ENCODE assay signal across 1 cellular context in the genomic region with DNA sequence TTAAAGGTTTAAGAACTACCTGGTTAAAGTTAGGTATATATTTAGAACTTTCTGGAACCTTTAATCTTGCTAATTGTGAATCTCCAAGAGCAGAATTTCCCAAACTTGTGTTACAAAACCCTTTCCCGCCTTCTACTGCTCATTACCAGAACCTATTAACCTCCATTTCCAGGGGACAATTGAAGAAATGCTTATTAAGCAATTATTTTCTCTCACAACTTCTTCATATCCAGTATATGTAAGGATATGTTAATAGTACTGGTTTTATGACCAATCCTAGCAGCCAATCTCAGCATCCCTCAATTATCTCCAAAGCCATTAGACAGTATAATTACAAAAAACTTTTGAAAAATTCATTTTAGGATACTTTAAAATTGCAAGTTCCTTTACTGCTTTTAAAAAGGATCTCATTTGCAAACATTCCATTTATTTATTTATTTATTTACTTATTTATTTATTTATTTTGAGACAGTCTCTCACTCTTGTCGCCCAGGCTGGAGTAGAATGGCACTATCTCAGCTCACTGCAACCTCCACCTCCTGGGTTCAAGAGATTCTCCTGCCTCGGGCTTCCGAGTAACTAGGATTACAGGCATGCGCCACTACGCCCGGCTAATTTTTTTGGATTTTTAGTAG.
TF ChIP-seq lines count a peak whose summit lies in the region.

No MANE protein-coding gene starts in this region.

TF ChIP-seq in HEK293, 187 proteins besides CTCF, POLR2A, EP300 and RAD21 (continued from another document and continues in another):
- TF ChIP-seq, protein P1, sequence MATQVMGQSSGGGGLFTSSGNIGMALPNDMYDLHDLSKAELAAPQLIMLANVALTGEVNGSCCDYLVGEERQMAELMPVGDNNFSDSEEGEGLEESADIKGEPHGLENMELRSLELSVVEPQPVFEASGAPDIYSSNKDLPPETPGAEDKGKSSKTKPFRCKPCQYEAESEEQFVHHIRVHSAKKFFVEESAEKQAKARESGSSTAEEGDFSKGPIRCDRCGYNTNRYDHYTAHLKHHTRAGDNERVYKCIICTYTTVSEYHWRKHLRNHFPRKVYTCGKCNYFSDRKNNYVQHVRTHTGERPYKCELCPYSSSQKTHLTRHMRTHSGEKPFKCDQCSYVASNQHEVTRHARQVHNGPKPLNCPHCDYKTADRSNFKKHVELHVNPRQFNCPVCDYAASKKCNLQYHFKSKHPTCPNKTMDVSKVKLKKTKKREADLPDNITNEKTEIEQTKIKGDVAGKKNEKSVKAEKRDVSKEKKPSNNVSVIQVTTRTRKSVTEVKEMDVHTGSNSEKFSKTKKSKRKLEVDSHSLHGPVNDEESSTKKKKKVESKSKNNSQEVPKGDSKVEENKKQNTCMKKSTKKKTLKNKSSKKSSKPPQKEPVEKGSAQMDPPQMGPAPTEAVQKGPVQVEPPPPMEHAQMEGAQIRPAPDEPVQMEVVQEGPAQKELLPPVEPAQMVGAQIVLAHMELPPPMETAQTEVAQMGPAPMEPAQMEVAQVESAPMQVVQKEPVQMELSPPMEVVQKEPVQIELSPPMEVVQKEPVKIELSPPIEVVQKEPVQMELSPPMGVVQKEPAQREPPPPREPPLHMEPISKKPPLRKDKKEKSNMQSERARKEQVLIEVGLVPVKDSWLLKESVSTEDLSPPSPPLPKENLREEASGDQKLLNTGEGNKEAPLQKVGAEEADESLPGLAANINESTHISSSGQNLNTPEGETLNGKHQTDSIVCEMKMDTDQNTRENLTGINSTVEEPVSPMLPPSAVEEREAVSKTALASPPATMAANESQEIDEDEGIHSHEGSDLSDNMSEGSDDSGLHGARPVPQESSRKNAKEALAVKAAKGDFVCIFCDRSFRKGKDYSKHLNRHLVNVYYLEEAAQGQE (tag by site-specific recombination; IDR thresholded peaks at IDR 0.05) = peak; percentile 58
- TF ChIP-seq ZNF140 (tag by site-specific recombination; IDR thresholded peaks at IDR 0.05) (peak; percentile 90), ZNF837 (tag by site-specific recombination; IDR thresholded peaks at IDR 0.05) (no peak), ZNF23 (tag by site-specific recombination; IDR thresholded peaks at IDR 0.05; ENCODE audit: borderline replicate concordance) (no peak), OVOL3 (tag by site-specific recombination; IDR thresholded peaks at IDR 0.05) (no peak), ZNF354C (tag by site-specific recombination; IDR thresholded peaks at IDR 0.05; ENCODE audit: borderline replicate concordance, low read depth) (peak; percentile 88), ZNF335 (tag by site-specific recombination; conservative IDR thresholded peaks at IDR 0.05) (no peak), SCRT1 (tag by site-specific recombination; IDR thresholded peaks at IDR 0.05; ENCODE audit: borderline replicate concordance) (no peak), HOXC10 (CRISPR knock-in tag; IDR thresholded peaks at IDR 0.05) (no peak), ZNF404 (tag by site-specific recombination; IDR thresholded peaks at IDR 0.05) (0 out of 2 replicates have a peak, but pooled peaks have one; percentile 43), MYNN (tag by site-specific recombination; IDR thresholded peaks at IDR 0.05; ENCODE audit: borderline replicate concordance) (no peak), ZNF791 (tag by site-specific recombination; IDR thresholded peaks at IDR 0.05) (peak; percentile 75), ZNF473 (tag by site-specific recombination; IDR thresholded peaks at IDR 0.05) (no peak), HOXA7 (CRISPR knock-in tag; IDR thresholded peaks at IDR 0.05; ENCODE audit: borderline replicate concordance) (no peak), ZFP37 (tag by site-specific recombination; IDR thresholded peaks at IDR 0.05) (no peak), OSR2 (tag by site-specific recombination; IDR thresholded peaks at IDR 0.05) (no peak), KLF7 (tag by site-specific recombination; IDR thresholded peaks at IDR 0.05; ENCODE audit: borderline replicate concordance) (no peak), ZNF223 (tag by site-specific recombination; IDR thresholded peaks at IDR 0.05) (no peak), ZNF175 (tag by site-specific recombination; IDR thresholded peaks at IDR 0.05) (no peak), HOXD13 (CRISPR knock-in tag; IDR thresholded peaks at IDR 0.05; ENCODE audit: borderline replicate concordance) (no peak), SETDB1 (IDR thresholded peaks at IDR 0.05; ENCODE audit: insufficient read length, low read length) (no peak), BCL11B (tag by site-specific recombination; IDR thresholded peaks at IDR 0.05; ENCODE audit: low read depth) (no peak), MEIS1 (CRISPR knock-in tag; IDR thresholded peaks at IDR 0.05; ENCODE audit: borderline replicate concordance) (no peak), ZNF777 (tag by site-specific recombination; IDR thresholded peaks at IDR 0.05; ENCODE audit: borderline replicate concordance) (no peak), GLIS2 (tag by site-specific recombination; IDR thresholded peaks at IDR 0.05) (no peak), KLF1 (tag by site-specific recombination; IDR thresholded peaks at IDR 0.05) (no peak), ZSCAN23 (tag by site-specific recombination; IDR thresholded peaks at IDR 0.05) (no peak), ZNF292 (tag by site-specific recombination; IDR thresholded peaks at IDR 0.05; ENCODE audit: borderline replicate concordance, low read depth) (peak; percentile 74; the same call in 1 of the 2 replicates), ZNF560 (tag by site-specific recombination; IDR thresholded peaks at IDR 0.05; ENCODE audit: borderline replicate concordance) (0 out of 2 replicates have a peak, but pooled peaks have one; percentile 41), SP3 (tag by site-specific recombination; IDR thresholded peaks at IDR 0.05) (no peak; the same call in 1 of the 2 replicates), ZNF510 (tag by site-specific recombination; IDR thresholded peaks at IDR 0.05; ENCODE audit: insufficient replicate concordance) (no peak), TRIM28 (IDR thresholded peaks at IDR 0.05; ENCODE audit: borderline replicate concordance, low read length) (no peak), ZNF514 (tag by site-specific recombination; IDR thresholded peaks at IDR 0.05) (0 out of 2 replicates have a peak, but pooled peaks have one; percentile 29), ZNF324 (tag by site-specific recombination; IDR thresholded peaks at IDR 0.05) (no peak)
- TF ChIP-seq, protein P2, sequence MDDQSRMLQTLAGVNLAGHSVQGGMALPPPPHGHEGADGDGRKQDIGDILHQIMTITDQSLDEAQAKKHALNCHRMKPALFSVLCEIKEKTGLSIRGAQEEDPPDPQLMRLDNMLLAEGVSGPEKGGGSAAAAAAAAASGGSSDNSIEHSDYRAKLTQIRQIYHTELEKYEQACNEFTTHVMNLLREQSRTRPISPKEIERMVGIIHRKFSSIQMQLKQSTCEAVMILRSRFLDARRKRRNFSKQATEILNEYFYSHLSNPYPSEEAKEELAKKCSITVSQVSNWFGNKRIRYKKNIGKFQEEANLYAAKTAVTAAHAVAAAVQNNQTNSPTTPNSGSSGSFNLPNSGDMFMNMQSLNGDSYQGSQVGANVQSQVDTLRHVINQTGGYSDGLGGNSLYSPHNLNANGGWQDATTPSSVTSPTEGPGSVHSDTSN (CRISPR knock-in tag; IDR thresholded peaks at IDR 0.05) = no peak
- TF ChIP-seq, protein P3, sequence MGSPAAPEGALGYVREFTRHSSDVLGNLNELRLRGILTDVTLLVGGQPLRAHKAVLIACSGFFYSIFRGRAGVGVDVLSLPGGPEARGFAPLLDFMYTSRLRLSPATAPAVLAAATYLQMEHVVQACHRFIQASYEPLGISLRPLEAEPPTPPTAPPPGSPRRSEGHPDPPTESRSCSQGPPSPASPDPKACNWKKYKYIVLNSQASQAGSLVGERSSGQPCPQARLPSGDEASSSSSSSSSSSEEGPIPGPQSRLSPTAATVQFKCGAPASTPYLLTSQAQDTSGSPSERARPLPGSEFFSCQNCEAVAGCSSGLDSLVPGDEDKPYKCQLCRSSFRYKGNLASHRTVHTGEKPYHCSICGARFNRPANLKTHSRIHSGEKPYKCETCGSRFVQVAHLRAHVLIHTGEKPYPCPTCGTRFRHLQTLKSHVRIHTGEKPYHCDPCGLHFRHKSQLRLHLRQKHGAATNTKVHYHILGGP (tag by site-specific recombination; IDR thresholded peaks at IDR 0.05) = no peak
- TF ChIP-seq, protein P4, sequence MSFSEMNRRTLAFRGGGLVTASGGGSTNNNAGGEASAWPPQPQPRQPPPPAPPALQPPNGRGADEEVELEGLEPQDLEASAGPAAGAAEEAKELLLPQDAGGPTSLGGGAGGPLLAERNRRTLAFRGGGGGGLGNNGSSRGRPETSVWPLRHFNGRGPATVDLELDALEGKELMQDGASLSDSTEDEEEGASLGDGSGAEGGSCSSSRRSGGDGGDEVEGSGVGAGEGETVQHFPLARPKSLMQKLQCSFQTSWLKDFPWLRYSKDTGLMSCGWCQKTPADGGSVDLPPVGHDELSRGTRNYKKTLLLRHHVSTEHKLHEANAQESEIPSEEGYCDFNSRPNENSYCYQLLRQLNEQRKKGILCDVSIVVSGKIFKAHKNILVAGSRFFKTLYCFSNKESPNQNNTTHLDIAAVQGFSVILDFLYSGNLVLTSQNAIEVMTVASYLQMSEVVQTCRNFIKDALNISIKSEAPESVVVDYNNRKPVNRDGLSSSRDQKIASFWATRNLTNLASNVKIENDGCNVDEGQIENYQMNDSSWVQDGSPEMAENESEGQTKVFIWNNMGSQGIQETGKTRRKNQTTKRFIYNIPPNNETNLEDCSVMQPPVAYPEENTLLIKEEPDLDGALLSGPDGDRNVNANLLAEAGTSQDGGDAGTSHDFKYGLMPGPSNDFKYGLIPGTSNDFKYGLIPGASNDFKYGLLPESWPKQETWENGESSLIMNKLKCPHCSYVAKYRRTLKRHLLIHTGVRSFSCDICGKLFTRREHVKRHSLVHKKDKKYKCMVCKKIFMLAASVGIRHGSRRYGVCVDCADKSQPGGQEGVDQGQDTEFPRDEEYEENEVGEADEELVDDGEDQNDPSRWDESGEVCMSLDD (tag by site-specific recombination; IDR thresholded peaks at IDR 0.05) = no peak
- TF ChIP-seq, protein P5, sequence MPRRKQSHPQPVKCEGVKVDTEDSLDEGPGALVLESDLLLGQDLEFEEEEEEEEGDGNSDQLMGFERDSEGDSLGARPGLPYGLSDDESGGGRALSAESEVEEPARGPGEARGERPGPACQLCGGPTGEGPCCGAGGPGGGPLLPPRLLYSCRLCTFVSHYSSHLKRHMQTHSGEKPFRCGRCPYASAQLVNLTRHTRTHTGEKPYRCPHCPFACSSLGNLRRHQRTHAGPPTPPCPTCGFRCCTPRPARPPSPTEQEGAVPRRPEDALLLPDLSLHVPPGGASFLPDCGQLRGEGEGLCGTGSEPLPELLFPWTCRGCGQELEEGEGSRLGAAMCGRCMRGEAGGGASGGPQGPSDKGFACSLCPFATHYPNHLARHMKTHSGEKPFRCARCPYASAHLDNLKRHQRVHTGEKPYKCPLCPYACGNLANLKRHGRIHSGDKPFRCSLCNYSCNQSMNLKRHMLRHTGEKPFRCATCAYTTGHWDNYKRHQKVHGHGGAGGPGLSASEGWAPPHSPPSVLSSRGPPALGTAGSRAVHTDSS (tag by site-specific recombination; IDR thresholded peaks at IDR 0.05) = no peak
- TF ChIP-seq, protein P6, sequence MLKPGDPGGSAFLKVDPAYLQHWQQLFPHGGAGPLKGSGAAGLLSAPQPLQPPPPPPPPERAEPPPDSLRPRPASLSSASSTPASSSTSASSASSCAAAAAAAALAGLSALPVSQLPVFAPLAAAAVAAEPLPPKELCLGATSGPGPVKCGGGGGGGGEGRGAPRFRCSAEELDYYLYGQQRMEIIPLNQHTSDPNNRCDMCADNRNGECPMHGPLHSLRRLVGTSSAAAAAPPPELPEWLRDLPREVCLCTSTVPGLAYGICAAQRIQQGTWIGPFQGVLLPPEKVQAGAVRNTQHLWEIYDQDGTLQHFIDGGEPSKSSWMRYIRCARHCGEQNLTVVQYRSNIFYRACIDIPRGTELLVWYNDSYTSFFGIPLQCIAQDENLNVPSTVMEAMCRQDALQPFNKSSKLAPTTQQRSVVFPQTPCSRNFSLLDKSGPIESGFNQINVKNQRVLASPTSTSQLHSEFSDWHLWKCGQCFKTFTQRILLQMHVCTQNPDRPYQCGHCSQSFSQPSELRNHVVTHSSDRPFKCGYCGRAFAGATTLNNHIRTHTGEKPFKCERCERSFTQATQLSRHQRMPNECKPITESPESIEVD (tag by site-specific recombination; IDR thresholded peaks at IDR 0.05) = no peak
- TF ChIP-seq, protein P7, sequence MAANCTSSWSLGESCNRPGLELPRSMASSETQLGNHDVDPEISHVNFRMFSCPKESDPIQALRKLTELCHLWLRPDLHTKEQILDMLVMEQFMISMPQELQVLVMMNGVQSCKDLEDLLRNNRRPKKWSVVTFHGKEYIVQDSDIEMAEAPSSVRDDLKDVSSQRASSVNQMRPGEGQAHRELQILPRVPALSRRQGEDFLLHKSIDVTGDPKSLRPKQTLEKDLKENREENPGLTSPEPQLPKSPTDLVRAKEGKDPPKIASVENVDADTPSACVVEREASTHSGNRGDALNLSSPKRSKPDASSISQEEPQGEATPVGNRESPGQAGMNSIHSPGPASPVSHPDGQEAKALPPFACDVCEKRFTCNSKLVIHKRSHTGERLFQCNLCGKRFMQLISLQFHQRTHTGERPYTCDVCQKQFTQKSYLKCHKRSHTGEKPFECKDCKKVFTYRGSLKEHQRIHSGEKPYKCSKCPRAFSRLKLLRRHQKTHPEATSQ (tag by site-specific recombination; IDR thresholded peaks at IDR 0.05) = no peak
- TF ChIP-seq, protein P8, sequence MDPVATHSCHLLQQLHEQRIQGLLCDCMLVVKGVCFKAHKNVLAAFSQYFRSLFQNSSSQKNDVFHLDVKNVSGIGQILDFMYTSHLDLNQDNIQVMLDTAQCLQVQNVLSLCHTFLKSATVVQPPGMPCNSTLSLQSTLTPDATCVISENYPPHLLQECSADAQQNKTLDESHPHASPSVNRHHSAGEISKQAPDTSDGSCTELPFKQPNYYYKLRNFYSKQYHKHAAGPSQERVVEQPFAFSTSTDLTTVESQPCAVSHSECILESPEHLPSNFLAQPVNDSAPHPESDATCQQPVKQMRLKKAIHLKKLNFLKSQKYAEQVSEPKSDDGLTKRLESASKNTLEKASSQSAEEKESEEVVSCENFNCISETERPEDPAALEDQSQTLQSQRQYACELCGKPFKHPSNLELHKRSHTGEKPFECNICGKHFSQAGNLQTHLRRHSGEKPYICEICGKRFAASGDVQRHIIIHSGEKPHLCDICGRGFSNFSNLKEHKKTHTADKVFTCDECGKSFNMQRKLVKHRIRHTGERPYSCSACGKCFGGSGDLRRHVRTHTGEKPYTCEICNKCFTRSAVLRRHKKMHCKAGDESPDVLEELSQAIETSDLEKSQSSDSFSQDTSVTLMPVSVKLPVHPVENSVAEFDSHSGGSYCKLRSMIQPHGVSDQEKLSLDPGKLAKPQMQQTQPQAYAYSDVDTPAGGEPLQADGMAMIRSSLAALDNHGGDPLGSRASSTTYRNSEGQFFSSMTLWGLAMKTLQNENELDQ (tag by site-specific recombination; IDR thresholded peaks at IDR 0.05; ENCODE audit: low read depth) = no peak
- TF ChIP-seq, protein P9, sequence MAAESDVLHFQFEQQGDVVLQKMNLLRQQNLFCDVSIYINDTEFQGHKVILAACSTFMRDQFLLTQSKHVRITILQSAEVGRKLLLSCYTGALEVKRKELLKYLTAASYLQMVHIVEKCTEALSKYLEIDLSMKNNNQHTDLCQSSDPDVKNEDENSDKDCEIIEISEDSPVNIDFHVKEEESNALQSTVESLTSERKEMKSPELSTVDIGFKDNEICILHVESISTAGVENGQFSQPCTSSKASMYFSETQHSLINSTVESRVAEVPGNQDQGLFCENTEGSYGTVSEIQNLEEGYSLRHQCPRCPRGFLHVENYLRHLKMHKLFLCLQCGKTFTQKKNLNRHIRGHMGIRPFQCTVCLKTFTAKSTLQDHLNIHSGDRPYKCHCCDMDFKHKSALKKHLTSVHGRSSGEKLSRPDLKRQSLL (tag by site-specific recombination; IDR thresholded peaks at IDR 0.05) = no peak
